ENCODE assay signal across 20 cellular contexts in the genomic region with DNA sequence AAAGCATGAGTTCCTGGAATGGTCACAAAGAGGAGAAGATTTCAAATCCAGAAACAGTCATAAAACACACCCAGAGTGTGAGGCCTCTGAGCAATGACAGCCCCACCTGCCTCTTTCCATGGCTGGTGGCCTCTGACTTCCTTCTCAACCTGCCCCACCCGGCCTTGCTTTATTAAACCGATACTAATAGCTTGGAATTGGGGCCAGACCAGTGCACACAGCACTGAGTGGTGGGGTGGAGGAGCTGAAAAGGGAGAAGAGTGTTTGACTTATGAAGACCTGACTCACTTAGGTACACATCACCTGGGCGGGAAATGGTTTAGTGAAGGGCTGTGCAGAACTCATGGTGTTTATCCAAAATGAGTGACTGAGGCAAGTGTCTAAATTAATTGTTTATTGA. TPM values are rescaled to one million over a fixed set of nuclear protein-coding genes. Genes with fewer than 3 reads are reported as not detected.
DNase-seq lines count a peak whose midpoint lies in the region; ATAC-seq and TF ChIP-seq lines count a peak whose summit lies in the region.
"Had no signal": no experiment of that assay in that cellular context is flagged by ENCODE, and none has a peak within 500 bp of the region (broad histone marks: within the 10 kb centered on the region; RNA-seq: fewer than 3 reads in every experiment).

No MANE protein-coding gene starts in this region.

- TF ChIP-seq CTCF in PC-9 (conservative IDR thresholded peaks at IDR 0.05) (no peak), mucosa of descending colon (IDR thresholded peaks at IDR 0.05) (no peak), ovary (IDR thresholded peaks at IDR 0.05) (no peak), RWPE1 (conservative IDR thresholded peaks at IDR 0.05; ENCODE audit: low read depth) (no peak)

- POLR2A ChIA-PET in PC-9 (lab: Charles Lee; ENCODE audit: unreplicated experiment) (interaction anchor here (0.6 to 1.0 kb wide), 2 partner anchors 40 to 127 kb away, joined by 6 to 27 read pairs; no protein-coding TSS in a partner anchor), RWPE1 (lab: Yijun Ruan, JAX; ENCODE audit: low non-redundant PET) (no interaction called here)
- POLR2A ChIA-PET in CD8-positive, alpha-beta memory T cell (lab: Charles Lee) = no interaction called here

- WGBS in ovary, 3 donors = 60 to 66% (median 62%) methylated on average over 3 of the region's 3 CpGs

- H3K9me3 Mint-ChIP-seq in CD8-positive, alpha-beta memory T cell = no peaks in the 10 kb centered on the region
- H3K9me3 Mint-ChIP-seq: activated naive CD4-positive, alpha-beta T cell treated with anti-CD3 and anti-CD28 coated beads, Interleukin-2, amount 50 U/mL, for 72 hours; dendritic cell treated with granulocyte-macrophage colony-stimulating factor and Interleukin-4, amounts not matched to agents 40 ng/mL and 50 ng/mL, for 4 days; neural progenitor cell; stimulated activated memory B cell treated with anti-CD40 and anti-IgM and Interleukin-4, amounts not matched to agents 10 μg/mL and 1 μg/mL and 100 μg/mL, for 72 hours had no signal

- no peak overlapping the region for H3K27ac Mint-ChIP-seq in CD8-positive, alpha-beta memory T cell
- H3K27ac Mint-ChIP-seq: activated naive CD4-positive, alpha-beta T cell treated with anti-CD3 and anti-CD28 coated beads, Interleukin-2, amount 50 U/mL, for 72 hours; dendritic cell treated with granulocyte-macrophage colony-stimulating factor and Interleukin-4, amounts not matched to agents 40 ng/mL and 50 ng/mL, for 4 days; neural progenitor cell; stimulated activated memory B cell treated with anti-CD40 and anti-IgM and Interleukin-4, amounts not matched to agents 10 μg/mL and 1 μg/mL and 100 μg/mL, for 72 hours had no signal

- DNase-seq in DMS53 treated with DMSO at 0.1 percent for 48 hours (lab: John Stamatoyannopoulos, UW; ENCODE audit: unreplicated experiment) (peak; percentile 88), NCI-H146 treated with DMSO at 0.1 percent for 48 hours (lab: John Stamatoyannopoulos, UW; ENCODE audit: unreplicated experiment) (peak; percentile 61), PC-9 (peak; percentile 55 to 98), mucosa of descending colon (peak; percentile 77 to 86 (median 83)), ovary (no peak), RWPE1 (ENCODE audit: low spot score) (no peak)
- no peak for DNase-seq in CD8-positive, alpha-beta memory T cell
- DNase-seq: erythroblast, glutamatergic neuron, mesenchymal stem cell, NCI-H524 had no signal

- peak overlapping the region; percentile 100 for H3K27ac ChIP-seq in PC-9
- no peak overlapping the region for H3K27ac ChIP-seq in CD8-positive, alpha-beta memory T cell (ENCODE audit: low read depth, low read length)
- H3K27ac ChIP-seq in ovary = no peak overlapping the region
- H3K27ac ChIP-seq in RWPE1 = no peak overlapping the region
- H3K27ac ChIP-seq: neural progenitor cell, tibial nerve had no signal

- H3K4me1 ChIP-seq in PC-9 (replicated peaks; ENCODE audit: insufficient read depth) (peaks cover 92% of the 10 kb centered on the region), mucosa of descending colon (ENCODE audit: low read depth) (peaks cover 28% of the 10 kb centered on the region), ovary (ENCODE audit: insufficient read depth) (no peaks in the 10 kb centered on the region)
- H3K4me1 ChIP-seq in CD8-positive, alpha-beta memory T cell (ENCODE audit: insufficient read depth, low read length) = no peaks in the 10 kb centered on the region
- H3K4me1 ChIP-seq: neural progenitor cell, tibial nerve had no signal

- BruUV-seq in PC-9 (replicated peaks; lab: Mats Ljungman, UMichigan) = no TSS peak

- no peak overlapping the region for H2AFZ ChIP-seq in PC-9
- H2AFZ ChIP-seq: neural progenitor cell had no signal

- H3K36me3 ChIP-seq in PC-9 (ENCODE audit: low read depth) (no peaks in the 10 kb centered on the region), mucosa of descending colon (ENCODE audit: low read depth) (no peaks in the 10 kb centered on the region), ovary (no peaks in the 10 kb centered on the region)
- H3K36me3 ChIP-seq in CD8-positive, alpha-beta memory T cell (ENCODE audit: insufficient read depth, low read length) = no peaks in the 10 kb centered on the region
- H3K36me3 ChIP-seq: neural progenitor cell, tibial nerve had no signal

- intact Hi-C loops in PC-9 (cut with micrococcal nuclease; ENCODE audit: unreplicated experiment) = no loop called here
- intact Hi-C loops in mucosa of descending colon (cut with DNase I, micrococcal nuclease) = no loop called here
- intact Hi-C loops in ovary (cut with DNase I) = no loop called here

- CTCF ChIA-PET in PC-9 (lab: Charles Lee) = interaction anchor here (0.8 to 2.0 kb wide), 2 partner anchors 18 to 28 kb away, joined by 10 read pairs; no protein-coding TSS in a partner anchor
- CTCF ChIA-PET in CD8-positive, alpha-beta memory T cell (lab: Charles Lee) = interaction anchor here (1.8 kb wide), 1 partner anchor 51 kb away, joined by 4 read pairs; no protein-coding TSS in a partner anchor
- CTCF ChIA-PET in RWPE1 (lab: Yijun Ruan, JAX) = no interaction called here

- H3K4me3 Mint-ChIP-seq in CD8-positive, alpha-beta memory T cell = no peak overlapping the region
- H3K4me3 Mint-ChIP-seq: brain; dendritic cell treated with granulocyte-macrophage colony-stimulating factor and Interleukin-4, amounts not matched to agents 40 ng/mL and 50 ng/mL, for 4 days; neural progenitor cell; stimulated activated memory B cell treated with anti-CD40 and anti-IgM and Interleukin-4, amounts not matched to agents 10 μg/mL and 1 μg/mL and 100 μg/mL, for 72 hours had no signal

- no peak for TF ChIP-seq EP300 in ovary (IDR thresholded peaks at IDR 0.05)

- peaks cover 8 to 54% of the 10 kb centered on the region in 2 donors for H3K27me3 Mint-ChIP-seq in CD8-positive, alpha-beta memory T cell

- H4K20me1 ChIP-seq in PC-9 (ENCODE audit: insufficient read depth) = no peaks in the 10 kb centered on the region

- H3K9me3 ChIP-seq in PC-9 (ENCODE audit: insufficient read depth, low read depth) (no peaks in the 10 kb centered on the region), mucosa of descending colon (no peaks in the 10 kb centered on the region), ovary (no peaks in the 10 kb centered on the region)
- H3K9me3 ChIP-seq in CD8-positive, alpha-beta memory T cell (ENCODE audit: low read length) = no peaks in the 10 kb centered on the region
- H3K9me3 ChIP-seq: tibial nerve had no signal

- ATAC-seq in mucosa of descending colon = peak; percentile 78
- no peak for ATAC-seq in GM18870 (IDR thresholded peaks at IDR 0.05; ENCODE audit: unreplicated experiment)
- ATAC-seq: HepG2; stimulated activated memory B cell treated with anti-CD40 and anti-IgM and Interleukin-4, amounts not matched to agents 10 μg/mL and 1 μg/mL and 100 μg/mL, for 72 hours had no signal

- H3K4me3 ChIP-seq in PC-9 (peak overlapping the region; percentile 17; the same call in 1 of the 2 replicates), mucosa of descending colon (no peak overlapping the region), ovary (no peak overlapping the region)
- no peak overlapping the region for H3K4me3 ChIP-seq in CD8-positive, alpha-beta memory T cell (ENCODE audit: low read length)
- H3K4me3 ChIP-seq: neural progenitor cell, tibial nerve had no signal

- no peaks in the 10 kb centered on the region for H3K27me3 ChIP-seq in PC-9 (ENCODE audit: insufficient read depth, low read depth)
- peaks cover 7% of the 10 kb centered on the region for H3K27me3 ChIP-seq in CD8-positive, alpha-beta memory T cell (ENCODE audit: insufficient read depth, low read length, poor library complexity, severe bottlenecking)
- H3K27me3 ChIP-seq in ovary = no peaks in the 10 kb centered on the region
- H3K27me3 ChIP-seq: neural progenitor cell, tibial nerve had no signal

- peak overlapping the region; percentile 71 for H3K4me2 ChIP-seq in PC-9
- H3K4me2 ChIP-seq: neural progenitor cell had no signal

- H3F3A ChIP-seq in PC-9 (ENCODE audit: insufficient read depth, low read depth) = peaks cover 60% of the 10 kb centered on the region

- H3K36me3 Mint-ChIP-seq in CD8-positive, alpha-beta memory T cell = no peaks in the 10 kb centered on the region
- H3K36me3 Mint-ChIP-seq: activated naive CD4-positive, alpha-beta T cell treated with anti-CD3 and anti-CD28 coated beads, Interleukin-2, amount 50 U/mL, for 72 hours; brain; neural progenitor cell; stimulated activated memory B cell treated with anti-CD40 and anti-IgM and Interleukin-4, amounts not matched to agents 10 μg/mL and 1 μg/mL and 100 μg/mL, for 72 hours had no signal

- H3K79me2 ChIP-seq in PC-9 (ENCODE audit: low read depth) = no peaks in the 10 kb centered on the region

- no peak for TF ChIP-seq POLR2A in ovary (IDR thresholded peaks at IDR 0.05)

- H3K9me2 ChIP-seq in PC-9 (ENCODE audit: insufficient read depth) = no peaks in the 10 kb centered on the region

- H3K4me1 Mint-ChIP-seq in CD8-positive, alpha-beta memory T cell = no peaks in the 10 kb centered on the region
- H3K4me1 Mint-ChIP-seq: brain; neural progenitor cell; stimulated activated memory B cell treated with anti-CD40 and anti-IgM and Interleukin-4, amounts not matched to agents 10 μg/mL and 1 μg/mL and 100 μg/mL, for 72 hours had no signal

RNA-seq across cellular contexts. Expression of a gene that starts 20.7 kb away (rescaled TPM):
- total RNA-seq in PC-9 (2021) = 265 and 468 TPM in 2 replicates
- total RNA-seq in mucosa of descending colon = 1,000 to 10,000 TPM in 1 of 3 donors, 100 to 1,000 TPM in 2; 249 to 1,767 (median 431) TPM
- not detected for total RNA-seq in CD8-positive, alpha-beta memory T cell
- polyA plus RNA-seq in CD8-positive, alpha-beta memory T cell = not detected
- total RNA-seq in ovary = under 1 TPM in 4 of 7 donors, not detected in 3; 0.10 to 0.84 (median 0.29) TPM
- under 1 TPM in 1 of 2 donors, not detected in 1; 0.07 TPM for polyA plus RNA-seq in ovary
- total RNA-seq: activated naive CD4-positive, alpha-beta T cell treated with anti-CD3 and anti-CD28 coated beads, Interleukin-2, amount 50 U/mL, for 72 hours; H1; HepG2; tibial nerve had no signal
- polyA plus RNA-seq: H1, HepG2 had no signal

RNA-seq across cellular contexts. Expression of a gene that starts 26.2 kb away (rescaled TPM):
- total RNA-seq in PC-9 (2021) (18.1 and 23.3 TPM in 2 replicates), mucosa of descending colon (1,000 to 10,000 TPM; 2,069 to 7,240 (median 3,325) TPM), ovary (1 to 10 TPM in 2 of 7 donors, under 1 TPM in 1, not detected in 4; 0.27 to 1.5 (median 1.3) TPM)
- not detected for total RNA-seq in CD8-positive, alpha-beta memory T cell
- not detected for polyA plus RNA-seq in CD8-positive, alpha-beta memory T cell
- not detected for polyA plus RNA-seq in ovary
- total RNA-seq: activated naive CD4-positive, alpha-beta T cell treated with anti-CD3 and anti-CD28 coated beads, Interleukin-2, amount 50 U/mL, for 72 hours; H1; HepG2; tibial nerve had no signal
- polyA plus RNA-seq: H1, HepG2 had no signal

RNA-seq across cellular contexts. Expression of a gene that starts 46.5 kb away (rescaled TPM):
- total RNA-seq in PC-9 (2021) (not detected in 2 replicates), mucosa of descending colon (1,000 to 10,000 TPM in 2 of 3 donors, 100 to 1,000 TPM in 1; 753 to 3,639 (median 2,117) TPM), ovary (under 1 TPM in 2 of 7 donors, not detected in 5; 0.08 to 0.55 TPM)
- total RNA-seq in CD8-positive, alpha-beta memory T cell = not detected
- polyA plus RNA-seq in CD8-positive, alpha-beta memory T cell = not detected
- polyA plus RNA-seq in ovary = not detected
- total RNA-seq: activated naive CD4-positive, alpha-beta T cell treated with anti-CD3 and anti-CD28 coated beads, Interleukin-2, amount 50 U/mL, for 72 hours; H1; HepG2; tibial nerve had no signal
- polyA plus RNA-seq: H1, HepG2 had no signal

Comparison
In these comparisons a context has a peak if more than half of its experiments do, and no peak if none do; other contexts are left out.
1. DNase-seq: peak in DMS53 treated with DMSO at 0.1 percent for 48 hours (single experiment), NCI-H146 treated with DMSO at 0.1 percent for 48 hours (single experiment), PC-9 (2 of 2) and mucosa of descending colon (3 of 3); none in CD8-positive, alpha-beta memory T cell (0 of 5), ovary (0 of 5) and RWPE1 (single experiment).
2. RNA of a gene that starts 20.7 kb away (total RNA-seq): 265 to 468 TPM in PC-9 and 249 to 1,767 TPM in mucosa of descending colon; 0.10 to 0.84 TPM in ovary and not detected in CD8-positive, alpha-beta memory T cell; every median in the first group is over 100 times any median in the second.
3. RNA of a gene that starts 26.2 kb away (total RNA-seq): 2,069 to 7,240 TPM in mucosa of descending colon; 18.1 to 23.3 TPM in PC-9, 0.27 to 1.5 TPM in ovary and not detected in CD8-positive, alpha-beta memory T cell; every median in the first group is over 10 times any median in the second.
4. RNA of a gene that starts 46.5 kb away (total RNA-seq): 753 to 3,639 TPM in mucosa of descending colon; not detected in PC-9, not detected in CD8-positive, alpha-beta memory T cell and 0.08 to 0.55 TPM in ovary; every median in the first group is over 100 times any median in the second.